In the genomic region with DNA sequence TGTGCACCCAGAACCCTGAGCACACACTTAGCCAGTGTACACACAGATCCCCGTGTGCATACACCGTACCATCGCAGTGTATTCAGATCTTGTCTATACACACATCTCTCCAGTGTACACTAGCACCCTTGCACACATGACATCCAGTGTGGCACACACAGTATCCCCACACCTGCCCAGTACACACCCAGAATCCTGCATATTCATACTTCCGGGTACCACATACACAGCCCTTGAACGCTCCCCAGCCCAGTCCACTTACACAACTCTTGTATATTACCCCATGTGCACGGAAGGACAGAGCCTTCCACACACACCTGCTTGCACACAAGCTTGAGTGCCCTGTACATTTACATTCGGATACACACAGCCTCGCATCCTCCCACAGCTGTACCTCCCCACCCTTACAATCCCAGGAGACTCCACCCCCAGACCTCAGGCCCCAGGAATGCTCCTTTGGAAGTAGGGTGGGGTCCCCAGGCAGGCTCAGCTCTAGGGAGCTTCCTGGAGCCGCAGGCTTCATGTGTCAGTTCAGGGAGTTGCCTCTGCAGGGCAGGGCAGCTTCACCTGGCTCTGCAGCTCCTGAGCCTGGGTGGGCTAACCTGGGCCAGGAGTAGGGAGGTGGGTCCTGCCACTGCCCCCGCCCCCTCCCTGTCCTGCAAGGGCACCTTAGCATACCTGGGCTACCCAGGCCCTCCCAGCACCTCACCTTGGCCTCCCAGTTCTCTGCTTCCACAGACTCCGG, we compare ENCODE assay signal across 8 cellular contexts. TPM values are rescaled to one million over a fixed set of nuclear protein-coding genes. Genes with fewer than 3 reads are reported as not detected.
DNase-seq lines count a peak whose midpoint lies in the region; ATAC-seq and TF ChIP-seq lines count a peak whose summit lies in the region.

No MANE protein-coding gene starts in this region.

- H3K9me3 Mint-ChIP-seq in activated T-cell treated with anti-CD3 and anti-CD28 coated beads, Interleukin-2, amount 50 U/mL, for 24 hours = no peaks in the 10 kb centered on the region
- H3K9me3 Mint-ChIP-seq in mesothelial cell of epicardium = no peaks in the 10 kb centered on the region

- no peak overlapping the region for H3K4me3 ChIP-seq in upper lobe of left lung

- TF ChIP-seq CTCF in mesothelial cell of epicardium (IDR thresholded peaks at IDR 0.05; ENCODE audit: unreplicated experiment) (no peak), upper lobe of left lung (IDR thresholded peaks at IDR 0.05) (peak in 1 of 6 experiments; percentile 5)

- no peak overlapping the region for H3K4me3 Mint-ChIP-seq in activated T-cell treated with anti-CD3 and anti-CD28 coated beads, Interleukin-2, amount 50 U/mL, for 24 hours
- peak overlapping the region; percentile 9 for H3K4me3 Mint-ChIP-seq in mesothelial cell of epicardium

- H3K27me3 ChIP-seq in upper lobe of left lung = no peaks in the 10 kb centered on the region

- peaks cover 51 to 61% (median 55%) of the 10 kb centered on the region in 4 donors for H3K4me1 ChIP-seq in upper lobe of left lung

- peaks cover 25% of the 10 kb centered on the region for H3K4me1 Mint-ChIP-seq in activated T-cell treated with anti-CD3 and anti-CD28 coated beads, Interleukin-2, amount 50 U/mL, for 24 hours (ENCODE audit: low read depth)
- peaks cover 46% of the 10 kb centered on the region for H3K4me1 Mint-ChIP-seq in mesothelial cell of epicardium

- H3K27me3 Mint-ChIP-seq in activated T-cell treated with anti-CD3 and anti-CD28 coated beads, Interleukin-2, amount 50 U/mL, for 24 hours = no peaks in the 10 kb centered on the region
- H3K27me3 Mint-ChIP-seq in mesothelial cell of epicardium (ENCODE audit: low read depth) = no peaks in the 10 kb centered on the region

- H3K36me3 Mint-ChIP-seq in activated T-cell treated with anti-CD3 and anti-CD28 coated beads, Interleukin-2, amount 50 U/mL, for 24 hours (ENCODE audit: low read depth) = no peaks in the 10 kb centered on the region
- H3K36me3 Mint-ChIP-seq in mesothelial cell of epicardium = peaks cover 7% of the 10 kb centered on the region

- H3K27ac ChIP-seq in caudate nucleus (ENCODE audit: low read depth, low read length) (peak overlapping the region; percentile 63), upper lobe of left lung (peak overlapping the region; percentile 52 to 85 (median 82))

- H3K27ac Mint-ChIP-seq in activated T-cell treated with anti-CD3 and anti-CD28 coated beads, Interleukin-2, amount 50 U/mL, for 24 hours = peak overlapping the region; percentile 18
- H3K27ac Mint-ChIP-seq in mesothelial cell of epicardium = peak overlapping the region; percentile 95

- no peak for TF ChIP-seq EP300 in upper lobe of left lung (IDR thresholded peaks at IDR 0.05)

- ATAC-seq in upper lobe of left lung (ENCODE audit: low FRiP score in 2 of 2) (peak in 1 of 2 donors; percentile 74), GM18505 (IDR thresholded peaks at IDR 0.05; ENCODE audit: unreplicated experiment) (no peak)

- no peak for DNase-seq in activated T-cell treated with anti-CD3 and anti-CD28 coated beads, Interleukin-2, amount 50 U/mL, for 24 hours
- DNase-seq in activated T-cell treated with anti-CD3 and anti-CD28 coated beads for 4 hours (no peak), caudate nucleus (lab: John Stamatoyannopoulos, UW) (peak in 1 of 61 donors; percentile 24), mesothelial cell of epicardium (ENCODE audit: low spot score in 2 of 2, unreplicated experiment in 2 of 2) (no peak), upper lobe of left lung (peak in 1 of 2 donors; percentile 71), amniotic stem cell (lab: John Stamatoyannopoulos, UW) (no peak)
- DNase-seq in stimulated activated CD4-positive, alpha-beta T cell treated with anti-CD3 and anti-CD28 coated beads, Interleukin-4, amount 100 ng/mL, for 4 hours = no peak

- 40 to 44% methylated on average over 8 to 11 of the region's 11 CpGs for WGBS in upper lobe of left lung, 2 donors

- H3K9me3 ChIP-seq in upper lobe of left lung = no peaks in the 10 kb centered on the region

- peaks cover 0 to 11% (median 2%) of the 10 kb centered on the region in 4 donors for H3K36me3 ChIP-seq in upper lobe of left lung

- TF ChIP-seq POLR2A in upper lobe of left lung (IDR thresholded peaks at IDR 0.05) = peak in 1 of 4 donors; percentile 36
- no peak for TF ChIP-seq POLR2A in GM18505 (IDR thresholded peaks at IDR 0.05; ENCODE audit: borderline replicate concordance, extremely low read depth, insufficient read depth, insufficient read length)

RNA-seq across cellular contexts. Expression of gene AHDC1, which starts 46.2 kb away (rescaled TPM):
- total RNA-seq in mesothelial cell of epicardium (71.4 to 73.5 TPM (median 72.1 TPM) in 3 replicates), upper lobe of left lung (10 to 100 TPM; 10.8 to 43.4 (median 26.2) TPM)
